In genomic region chr6:52356017-52356416, GRCh38 we compare ENCODE assay signal across 19 cellular contexts. TPM values are rescaled to one million over a fixed set of nuclear protein-coding genes. Genes with fewer than 3 reads are reported as not detected.
DNase-seq lines count a peak whose midpoint lies in the region; ATAC-seq, FAIRE-seq and TF ChIP-seq lines count a peak whose summit lies in the region.
"Had no signal": no experiment of that assay in that cellular context is flagged by ENCODE, and none has a peak within 500 bp of the region (broad histone marks: within the 10 kb centered on the region; RNA-seq: fewer than 3 reads in every experiment).

No MANE protein-coding gene starts in this region.

- no peak for TF ChIP-seq CTCF in Peyer's patch (IDR thresholded peaks at IDR 0.05)

- FAIRE-seq in GM19239 (lab: Jason Lieb, UNC) (peak; percentile 18), small intestine (lab: Jason Lieb, UNC) (no peak)
- FAIRE-seq: D721Med, G401.6, GM12891, H54 had no signal

- H3K36me3 ChIP-seq in Peyer's patch (no peaks in the 10 kb centered on the region), small intestine (ENCODE audit: control insufficient read depth in 2 of 2, insufficient read depth in 2 of 2, low read length in 2 of 2) (no peaks in the 10 kb centered on the region)
- H3K36me3 ChIP-seq: BE2C had no signal

- H3K4me3 ChIP-seq in Peyer's patch (no peak overlapping the region), small intestine (ENCODE audit: low read depth in 1 of 2, low read length in 2 of 2) (no peak overlapping the region)
- H3K4me3 ChIP-seq: GM23338 had no signal

- ATAC-seq in GM18873 (IDR thresholded peaks at IDR 0.05; ENCODE audit: low FRiP score, unreplicated experiment): no peak
- ATAC-seq: GM23338 had no signal

- H3K27me3 ChIP-seq in Peyer's patch (no peaks in the 10 kb centered on the region), small intestine (ENCODE audit: control insufficient read depth in 2 of 2, insufficient read depth in 2 of 2, low read length in 2 of 2) (no peaks in the 10 kb centered on the region)
- H3K27me3 ChIP-seq: BE2C had no signal

- no peak for DNase-seq in GM19239 (ENCODE audit: insufficient read length, low spot score)
- peak in 2 of 3 donors; percentile 56 to 79 for DNase-seq in Peyer's patch
- DNase-seq in erythroblast (lab: John Stamatoyannopoulos, UW): peak; percentile 9 to 20
- DNase-seq in small intestine: peak; percentile 90
- DNase-seq in NCI-H510A (lab: John Stamatoyannopoulos, UW): no peak
- no peak for DNase-seq in stimulated activated CD8-positive, alpha-beta memory T cell treated with anti-CD3 and anti-CD28 coated beads, Interleukin-4, amount 100 ng/mL, for 48 hours
- DNase-seq: BE2C; C1 segment of cervical spinal cord; CD4-positive, CD25-positive, alpha-beta regulatory T cell; CD8-positive, alpha-beta memory T cell; COR-L47; HCEC 1CT; KBM-7 had no signal

- TF ChIP-seq POLR2A in Peyer's patch (IDR thresholded peaks at IDR 0.05) (no peak), erythroblast (IDR thresholded peaks at IDR 0.05; ENCODE audit: low read length) (no peak)

- H3K9me3 ChIP-seq in Peyer's patch (no peaks in the 10 kb centered on the region), small intestine (ENCODE audit: control insufficient read depth, low read depth) (no peaks in the 10 kb centered on the region)
- H3K9me3 ChIP-seq: BE2C had no signal

- H3K4me1 ChIP-seq in Peyer's patch: peaks cover 0 to 19% (median 5%) of the 10 kb centered on the region in 4 donors
- peaks cover 0 to 3% of the 10 kb centered on the region in 2 donors for H3K4me1 ChIP-seq in small intestine (ENCODE audit: control insufficient read depth in 2 of 2, insufficient read depth in 1 of 2, low read depth in 1 of 2, low read length in 1 of 2)

- H3K27ac ChIP-seq in Peyer's patch (peak overlapping the region in 3 of 4 donors; percentile 30 to 57 (median 56)), small intestine (ENCODE audit: low read depth in 1 of 2, low read length in 1 of 2) (peak overlapping the region; percentile 49 to 79)

- 18 to 48% (median 27%) methylated on average over 2 of the region's 2 CpGs for WGBS in small intestine, 3 donors

RNA-seq across cellular contexts. Expression of gene PAQR8, which starts 5.9 kb away (rescaled TPM):
- 100 to 1,000 TPM in 3 of 4 donors, 1 to 10 TPM in 1; 9.1 to 300 (median 210) TPM for total RNA-seq in Peyer's patch
- polyA plus RNA-seq in small intestine: 10 to 100 TPM; 14.1 to 28.6 (median 28.6) TPM

Comparison
In these comparisons a context has a peak if more than half of its experiments do, and no peak if none do; other contexts are left out.
1. DNase-seq: peak in Peyer's patch (2 of 3), erythroblast (2 of 2) and small intestine (single experiment); none in GM19239 (single experiment), NCI-H510A (single experiment) and stimulated activated CD8-positive, alpha-beta memory T cell treated with anti-CD3 and anti-CD28 coated beads, Interleukin-4, amount 100 ng/mL, for 48 hours (single experiment).